In the genomic region with DNA sequence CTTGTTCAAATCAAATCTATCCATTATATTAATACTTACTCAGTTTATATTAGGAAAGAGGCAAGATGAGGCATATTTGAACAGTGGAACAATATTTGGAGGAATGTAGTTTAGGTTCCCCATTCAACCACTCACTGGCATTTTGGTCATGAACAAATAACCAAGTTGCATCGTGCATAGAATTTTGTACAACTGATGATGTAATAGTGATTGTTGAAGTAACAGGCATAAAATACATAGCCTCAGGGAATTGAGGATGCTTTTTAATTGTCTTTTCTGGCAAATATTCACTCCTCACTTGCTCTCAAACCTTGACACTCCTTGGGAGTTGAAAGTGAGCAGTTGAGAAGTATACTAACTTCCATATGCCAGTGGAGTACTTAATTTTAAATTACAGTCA, we compare ENCODE assay signal across 26 cellular contexts.
"Had no signal": no experiment of that assay in that cellular context is flagged by ENCODE, and none has a peak within 500 bp of the region (broad histone marks: within the 10 kb centered on the region; RNA-seq: fewer than 3 reads in every experiment).

No MANE protein-coding gene starts in this region.

- H3K36me3 Mint-ChIP-seq: immature natural killer cell, mesothelial cell of epicardium, naive B cell had no signal

- H3K9me3 Mint-ChIP-seq: mesothelial cell of epicardium, naive B cell had no signal

- H3K4me3 Mint-ChIP-seq: immature natural killer cell, mesothelial cell of epicardium, naive B cell had no signal

- H3K4me2 ChIP-seq: hepatocyte had no signal

- H3K27ac ChIP-seq: coronary artery, dorsolateral prefrontal cortex, esophagus muscularis mucosa, foreskin keratinocyte, gastroesophageal sphincter, heart left ventricle, hepatocyte, left lung, lower lobe of right lung had no signal

- DNase-seq: dermis blood vessel endothelial cell; dorsolateral prefrontal cortex; effector CD4-positive, alpha-beta T cell; effector memory CD4-positive, alpha-beta T cell; foreskin keratinocyte; heart left ventricle; hypothalamus; immature natural killer cell; islet precursor cell; kidney; kidney glomerular epithelial cell; left colon; left lung; left ventricle myocardium superior; lower lobe of right lung; mesenchymal stem cell; mucosa of descending colon; naive B cell had no signal

- H3K4me3 ChIP-seq: coronary artery, dorsolateral prefrontal cortex, esophagus muscularis mucosa, gastroesophageal sphincter, heart left ventricle, hepatocyte, left lung, lower lobe of right lung, mucosa of descending colon had no signal

- H3K36me3 ChIP-seq: lower lobe of right lung had no signal

- H3K79me2 ChIP-seq: hepatocyte had no signal

- FAIRE-seq: colon, endothelial cell of umbilical vein, frontal cortex, kidney had no signal

- ATAC-seq: foreskin keratinocyte, gastroesophageal sphincter, heart left ventricle, left colon, left lung, left ventricle myocardium superior, lower lobe of right lung, mucosa of descending colon had no signal

- H3K4me1 ChIP-seq: esophagus muscularis mucosa, foreskin keratinocyte, gastroesophageal sphincter, heart left ventricle, left lung, lower lobe of right lung had no signal

- H2AFZ ChIP-seq: hepatocyte had no signal

- H3K27ac Mint-ChIP-seq: immature natural killer cell, mesothelial cell of epicardium, naive B cell had no signal

- H3K4me1 Mint-ChIP-seq: immature natural killer cell, naive B cell had no signal

- H3K27me3 ChIP-seq: dorsolateral prefrontal cortex, esophagus muscularis mucosa, foreskin keratinocyte, gastroesophageal sphincter, heart left ventricle, hepatocyte, left lung had no signal

- H3K9me3 ChIP-seq: esophagus muscularis mucosa, gastroesophageal sphincter, heart left ventricle, left lung, lower lobe of right lung, mucosa of descending colon had no signal
